ENCODE assay signal across 17 cellular contexts in genomic region chrX:70183091-70183490, GRCh38. TPM values are rescaled to one million over a fixed set of nuclear protein-coding genes. Genes with fewer than 3 reads are reported as not detected.
DNase-seq lines count a peak whose midpoint lies in the region; ATAC-seq and TF ChIP-seq lines count a peak whose summit lies in the region.
"Had no signal": no experiment of that assay in that cellular context is flagged by ENCODE, and none has a peak within 500 bp of the region (broad histone marks: within the 10 kb centered on the region; RNA-seq: fewer than 3 reads in every experiment).

No MANE protein-coding gene starts in this region.

- H3K27ac ChIP-seq in tibial artery = no peak overlapping the region
- H3K27ac ChIP-seq: 22Rv1, A549, C4-2B had no signal

- DNase-seq in Daoy (ENCODE audit: low read depth) (peak; percentile 17), NCI-H226 (peak; percentile 47), amniotic epithelial cell (ENCODE audit: low read depth) (peak; percentile 84), omental fat pad (ENCODE audit: low spot score) (no peak), NCI-H1417 (lab: John Stamatoyannopoulos, UW) (no peak), tibial artery (no peak)
- DNase-seq: AML-193; Caco-2; CD4-positive, alpha-beta T cell; GDM1; HCEC 1CT; HFFc6 had no signal

- H3K4me3 ChIP-seq in tibial artery = no peak overlapping the region
- H3K4me3 ChIP-seq: A549, GM23338 had no signal

- intact Hi-C loops in tibial artery (cut with DNase I; ENCODE audit: low total_unique reads) = no loop called here

- H3K27me3 ChIP-seq in tibial artery = no peaks in the 10 kb centered on the region

- ATAC-seq in omental fat pad (ENCODE audit: low FRiP score) (peak; percentile 59), HG03159 (IDR thresholded peaks at IDR 0.05; ENCODE audit: unreplicated experiment) (no peak)
- ATAC-seq: A549, GM23338 had no signal

- TF ChIP-seq CTCF in omental fat pad (IDR thresholded peaks at IDR 0.05) = no peak
- TF ChIP-seq CTCF in tibial artery (IDR thresholded peaks at IDR 0.05) = no peak

- no peaks in the 10 kb centered on the region for H3K9me3 ChIP-seq in tibial artery
- H3K9me3 ChIP-seq: A549, Caco-2 had no signal

- no peaks in the 10 kb centered on the region for H3K4me1 ChIP-seq in tibial artery
- H3K4me1 ChIP-seq: A549, Caco-2 had no signal

- H3K36me3 ChIP-seq in tibial artery = no peaks in the 10 kb centered on the region

RNA-seq across cellular contexts. Expression of gene DGAT2L6, which starts 5.8 kb away (rescaled TPM):
- total RNA-seq in Daoy (2014; rRNA removed; shearing (Covaris generic)) = 0.11 TPM in 1 of 2 replicates, not detected in the other
- not detected for total RNA-seq in omental fat pad
- total RNA-seq: Caco-2; CD4-positive, alpha-beta T cell; GM23338; HFFc6 had no signal

RNA-seq across cellular contexts. Expression of gene IGBP1, which starts 49.8 kb away (rescaled TPM):
- total RNA-seq in Daoy (2014; rRNA removed; shearing (Covaris generic)) = 39.5 and 47.1 TPM in 2 replicates
- total RNA-seq in omental fat pad = 10 to 100 TPM; 43.1 to 63.7 (median 54.4) TPM

RNA-seq across cellular contexts. Expression of gene AWAT1, which starts 51.4 kb away (rescaled TPM):
- total RNA-seq in Daoy (2014; rRNA removed; shearing (Covaris generic)) = not detected in 2 replicates
- total RNA-seq in omental fat pad = not detected
- total RNA-seq: Caco-2; CD4-positive, alpha-beta T cell; GM23338; HFFc6 had no signal

Comparison
In these comparisons a context has a peak if more than half of its experiments do, and no peak if none do; other contexts are left out.
1. DNase-seq: peak in Daoy (single experiment), NCI-H226 (single experiment) and amniotic epithelial cell (single experiment); none in omental fat pad (single experiment), NCI-H1417 (0 of 3) and tibial artery (0 of 2).